Comparison of ENCODE assay signal across 9 cellular contexts in genomic region chr12:89040146-89040964, GRCh38.
A peak's percentile ranks its signal among the peaks of the same experiment; 100 is the strongest.
DNase-seq lines count a peak whose midpoint lies in the region; ATAC-seq and TF ChIP-seq lines count a peak whose summit lies in the region.
"Had no signal": no experiment of that assay in that cellular context is flagged by ENCODE, and none has a peak within 500 bp of the region (broad histone marks: within the 10 kb centered on the region; RNA-seq: fewer than 3 reads in every experiment).

No MANE protein-coding gene starts in this region.

- H3K79me2 ChIP-seq in OCI-LY7 (ENCODE audit: insufficient read depth, low read depth, low read length) (no peaks in the 10 kb centered on the region), hepatocyte (no peaks in the 10 kb centered on the region)

- H2AFZ ChIP-seq in OCI-LY7 (ENCODE audit: low read length) (no peak overlapping the region), hepatocyte (no peak overlapping the region)

- BruUV-seq in OCI-LY7 (replicated peaks; lab: Mats Ljungman, UMichigan) = no TSS peak

- POLR2A ChIA-PET in OCI-LY7 (lab: Charles Lee) = no interaction called here

- H3K36me3 Mint-ChIP-seq in activated T-helper 17 cell treated with anti-CD3 and anti-CD28 coated beads, Interleukin-2, amount 50 U/mL, for 72 hours (ENCODE audit: low read depth) = peaks cover 13% of the 10 kb centered on the region

- 89% methylated on average over 10 of the region's 10 CpGs for WGBS in hepatocyte (ENCODE audit: low lambda C conversion rate, missing lambda C conversion rate)

- H3K36me3 ChIP-seq in OCI-LY7 (ENCODE audit: insufficient read depth, low read length) = no peaks in the 10 kb centered on the region
- no peaks in the 10 kb centered on the region for H3K36me3 ChIP-seq in hepatocyte (replicated peaks; ENCODE audit: insufficient read depth, low read depth)

- H3K4me1 Mint-ChIP-seq in activated T-helper 17 cell treated with anti-CD3 and anti-CD28 coated beads, Interleukin-2, amount 50 U/mL, for 72 hours = peaks cover 50% of the 10 kb centered on the region

- CTCF ChIA-PET in OCI-LY7 (lab: Charles Lee; ENCODE audit: unreplicated experiment) = no interaction called here

- ATAC-seq in GM18517 (IDR thresholded peaks at IDR 0.05; ENCODE audit: unreplicated experiment) (peak; percentile 98), HG02763 (IDR thresholded peaks at IDR 0.05; ENCODE audit: unreplicated experiment) (peak; percentile 98)
- peak; percentile 82 for ATAC-seq in activated T-helper 17 cell treated with anti-CD3 and anti-CD28 coated beads, Interleukin-2, amount 50 U/mL, for 72 hours (replicated peaks)
- ATAC-seq: psoas muscle had no signal

- H3K4me2 ChIP-seq in OCI-LY7 (ENCODE audit: low read length) (no peak overlapping the region), hepatocyte (no peak overlapping the region)

- H3K9me2 ChIP-seq in OCI-LY7 (ENCODE audit: insufficient read depth, low read length) (no peaks in the 10 kb centered on the region), hepatocyte (replicated peaks; ENCODE audit: insufficient read depth) (no peaks in the 10 kb centered on the region)

- H4K20me1 ChIP-seq in OCI-LY7 (ENCODE audit: insufficient read depth, low read length) (no peaks in the 10 kb centered on the region), hepatocyte (ENCODE audit: insufficient read depth, poor library complexity, severe bottlenecking) (no peaks in the 10 kb centered on the region)

- intact Hi-C loops in OCI-LY7 (cut with micrococcal nuclease; ENCODE audit: unreplicated experiment) = no loop called here

- H3K4me3 Mint-ChIP-seq in activated T-helper 17 cell treated with anti-CD3 and anti-CD28 coated beads, Interleukin-2, amount 50 U/mL, for 72 hours = peak overlapping the region; percentile 74

- H3K27ac Mint-ChIP-seq in activated T-helper 17 cell treated with anti-CD3 and anti-CD28 coated beads, Interleukin-2, amount 50 U/mL, for 72 hours = peak overlapping the region; percentile 96

- H3K9me3 ChIP-seq in OCI-LY7 (ENCODE audit: low read length) (no peaks in the 10 kb centered on the region), hepatocyte (ENCODE audit: low read depth) (no peaks in the 10 kb centered on the region)
- H3K9me3 ChIP-seq: psoas muscle had no signal

- H3K9me3 Mint-ChIP-seq in activated T-helper 17 cell treated with anti-CD3 and anti-CD28 coated beads, Interleukin-2, amount 50 U/mL, for 72 hours = peaks cover 4% of the 10 kb centered on the region

- no peak overlapping the region for H3K27ac ChIP-seq in OCI-LY7 (ENCODE audit: low read depth, low read length, poor library complexity, severe bottlenecking)
- H3K27ac ChIP-seq in hepatocyte = no peak overlapping the region
- H3K27ac ChIP-seq: psoas muscle had no signal

- H3K4me1 ChIP-seq in OCI-LY7 (ENCODE audit: insufficient read depth, low read length, poor library complexity, severe bottlenecking) (peaks cover 8% of the 10 kb centered on the region), hepatocyte (ENCODE audit: insufficient read depth) (no peaks in the 10 kb centered on the region)
- H3K4me1 ChIP-seq: psoas muscle had no signal

- H3K27me3 ChIP-seq in hepatocyte = no peaks in the 10 kb centered on the region

- DNase-seq in OCI-LY7 (ENCODE audit: low spot score) (peak; percentile 57), skeletal muscle cell (ENCODE audit: low read depth) (peak; percentile 67), COLO829 (ENCODE audit: low spot score) (no peak), hepatocyte (ENCODE audit: low spot score) (no peak), C1 segment of cervical spinal cord (lab: John Stamatoyannopoulos, UW) (no peak)

- TF ChIP-seq CTCF in OCI-LY7 (conservative IDR thresholded peaks at IDR 0.05; ENCODE audit: low read length) (0 out of 2 replicates have a peak, but pooled peaks have one; percentile 15), hepatocyte (IDR thresholded peaks at IDR 0.05; ENCODE audit: poor library complexity) (no peak)

- H3K4me3 ChIP-seq in OCI-LY7 (ENCODE audit: low read depth, low read length, poor library complexity, severe bottlenecking) = no peak overlapping the region
- H3K4me3 ChIP-seq in skeletal muscle cell (ENCODE audit: low read depth, low read length) = no peak overlapping the region
- H3K4me3 ChIP-seq in hepatocyte = no peak overlapping the region
- H3K4me3 ChIP-seq: psoas muscle had no signal

- H3K27me3 Mint-ChIP-seq in activated T-helper 17 cell treated with anti-CD3 and anti-CD28 coated beads, Interleukin-2, amount 50 U/mL, for 72 hours = no peaks in the 10 kb centered on the region

Comparison
In these comparisons a context has a peak if more than half of its experiments do, and no peak if none do; other contexts are left out.
1. DNase-seq: peak in OCI-LY7 (single experiment) and skeletal muscle cell (single experiment); none in COLO829 (single experiment), hepatocyte (single experiment) and C1 segment of cervical spinal cord (0 of 14).
2. Peak in every context shown above with its lines, with median percentiles within 50 percentile points of each other: ATAC-seq.